Comparison of ENCODE assay signal across 20 cellular contexts in genomic region chr9:120524038-120524437, GRCh38.
"Had no signal": no experiment of that assay in that cellular context is flagged by ENCODE, and none has a peak within 500 bp of the region (broad histone marks: within the 10 kb centered on the region; RNA-seq: fewer than 3 reads in every experiment).

No MANE protein-coding gene starts in this region.

- DNase-seq: dermis blood vessel endothelial cell; dorsolateral prefrontal cortex; effector CD4-positive, alpha-beta T cell; effector memory CD4-positive, alpha-beta T cell; esophagus squamous epithelium; foreskin fibroblast; foreskin melanocyte; gastrocnemius medialis; glutamatergic neuron; head of caudate nucleus; heart right ventricle; hippocampal formation; left colon; left ventricle myocardium inferior; lower lobe of right lung; mesenchymal stem cell; mucosa of descending colon had no signal

- H3K9me3 Mint-ChIP-seq: mesothelial cell of epicardium had no signal

- H3K4me3 ChIP-seq: coronary artery, dorsolateral prefrontal cortex, esophagus squamous epithelium, gastrocnemius medialis, heart right ventricle, left ventricle myocardium inferior, lower lobe of right lung, mucosa of descending colon had no signal

- ATAC-seq: gastrocnemius medialis, left colon, left lobe of liver, mucosa of descending colon had no signal

- H3K9me3 ChIP-seq: esophagus squamous epithelium, gastrocnemius medialis, heart right ventricle, left ventricle myocardium inferior, lower lobe of right lung, mucosa of descending colon had no signal

- H3K27me3 ChIP-seq: dorsolateral prefrontal cortex, esophagus squamous epithelium, gastrocnemius medialis, heart right ventricle had no signal

- H3K27ac ChIP-seq: coronary artery, dorsolateral prefrontal cortex, esophagus squamous epithelium, gastrocnemius medialis, heart right ventricle, left ventricle myocardium inferior, lower lobe of right lung had no signal

- H3K4me1 ChIP-seq: esophagus squamous epithelium, heart right ventricle had no signal

- H3K4me1 Mint-ChIP-seq: mesothelial cell of epicardium had no signal

- H3K27ac Mint-ChIP-seq: mesothelial cell of epicardium had no signal

- H3K4me3 Mint-ChIP-seq: mesothelial cell of epicardium had no signal
